Comparison of ENCODE assay signal across 13 cellular contexts in genomic region chr14:72965249-72965648, GRCh38. TPM values are rescaled to one million over a fixed set of nuclear protein-coding genes. Genes with fewer than 3 reads are reported as not detected.
DNase-seq lines count a peak whose midpoint lies in the region; ATAC-seq and TF ChIP-seq lines count a peak whose summit lies in the region.
"Had no signal": no experiment of that assay in that cellular context is flagged by ENCODE, and none has a peak within 500 bp of the region (broad histone marks: within the 10 kb centered on the region; RNA-seq: fewer than 3 reads in every experiment).

No MANE protein-coding gene starts in this region.

- no peaks in the 10 kb centered on the region for H3K27me3 ChIP-seq in IMR-90 (ENCODE audit: control insufficient read depth, insufficient read depth, low read length)
- H3K27me3 ChIP-seq: ascending aorta had no signal

- no peak overlapping the region for H3K4me2 ChIP-seq in IMR-90 (ENCODE audit: low read depth, low read length)

- ATAC-seq in IMR-90 (ENCODE audit: low read depth): no peak; the same call in 1 of the 2 replicates
- no peak for ATAC-seq in activated naive CD8-positive, alpha-beta T cell treated with anti-CD3 and anti-CD28 coated beads, Interleukin-2, amount 10 ng/mL, durations not matched to agents 7 days and 5 days (ENCODE audit: low read depth)
- ATAC-seq in left lobe of liver: peak; percentile 32
- ATAC-seq in HG03432 (IDR thresholded peaks at IDR 0.05; ENCODE audit: unreplicated experiment): no peak
- no peak for ATAC-seq in HG02678 (IDR thresholded peaks at IDR 0.05; ENCODE audit: unreplicated experiment)

- peaks cover 3% of the 10 kb centered on the region; the same call in 1 of the 2 replicates for H4K20me1 ChIP-seq in IMR-90 (ENCODE audit: insufficient read depth, low read length)

- no peak overlapping the region for H3K18ac ChIP-seq in IMR-90 (ENCODE audit: low read depth, low read length)

- DNase-seq in AG20443 (ENCODE audit: low spot score) (peak; percentile 32), IMR-90 (peak; percentile 62), left lobe of liver (ENCODE audit: low spot score) (no peak), DMS153 (lab: John Stamatoyannopoulos, UW) (no peak), NAMALWA (ENCODE audit: low spot score) (no peak)
- no peak for DNase-seq in activated naive CD8-positive, alpha-beta T cell treated with anti-CD3 and anti-CD28 coated beads, Interleukin-2, amount 10 ng/mL, durations not matched to agents 7 days and 5 days
- DNase-seq: CD4-positive, CD25-positive, alpha-beta regulatory T cell; NCI-H1092; stimulated activated CD4-positive, alpha-beta T cell treated with anti-CD3 and anti-CD28 coated beads, Interleukin-4, amount 100 ng/mL, for 4 hours; T1000 had no signal

- CTCF ChIA-PET in IMR-90 (lab: Yijun Ruan, JAX): no interaction called here

- no peaks in the 10 kb centered on the region; a peak in 1 of 4 replicates for H3K79me1 ChIP-seq in IMR-90 (ENCODE audit: low read depth in 1 of 2, low read length in 2 of 2)

- 87% methylated on average over 4 of the region's 6 CpGs; no CpG with 5 or more reads in 1 of the 2 experiments for WGBS in IMR-90 (ENCODE audit: extremely low coverage in 2 of 2, insufficient read length in 1 of 2), 2 experiments

- no peak overlapping the region for H3K4me3 ChIP-seq in IMR-90 (ENCODE audit: insufficient read depth, low read depth, low read length)
- H3K4me3 ChIP-seq: ascending aorta had no signal

- H3K9me3 Mint-ChIP-seq in activated naive CD8-positive, alpha-beta T cell treated with anti-CD3 and anti-CD28 coated beads, Interleukin-2, amount 10 ng/mL, durations not matched to agents 7 days and 5 days: no peaks in the 10 kb centered on the region
- H3K9me3 Mint-ChIP-seq: CD4-positive, CD25-positive, alpha-beta regulatory T cell had no signal

- POLR2A ChIA-PET in IMR-90 (lab: Charles Lee; ENCODE audit: unreplicated experiment): no interaction called here
- POLR2A ChIA-PET in activated naive CD8-positive, alpha-beta T cell treated with anti-CD3 and anti-CD28 coated beads, Interleukin-2, amount 10 ng/mL, durations not matched to agents 7 days and 5 days (lab: Charles Lee): no interaction called here

- no peak for TF ChIP-seq CTCF in IMR-90 (conservative IDR thresholded peaks at IDR 0.05; ENCODE audit: low read depth, low read length)

- H2AK9ac ChIP-seq in IMR-90 (replicated peaks; ENCODE audit: low read depth, low read length, poor library complexity): no peak overlapping the region

- peaks cover 21% of the 10 kb centered on the region for H3K36me3 Mint-ChIP-seq in activated naive CD8-positive, alpha-beta T cell treated with anti-CD3 and anti-CD28 coated beads, Interleukin-2, amount 10 ng/mL, durations not matched to agents 7 days and 5 days

- H3K9me1 ChIP-seq in IMR-90 (ENCODE audit: insufficient read depth, low read length): peaks cover 21% of the 10 kb centered on the region

- no peak overlapping the region for H3K14ac ChIP-seq in IMR-90 (replicated peaks; ENCODE audit: low read depth, low read length)

- H4K5ac ChIP-seq in IMR-90 (ENCODE audit: low read depth, low read length): no peak overlapping the region

- H3K23ac ChIP-seq in IMR-90 (ENCODE audit: low read depth, low read length): peak overlapping the region; percentile 0; the same call in 1 of the 2 replicates

- no peak overlapping the region for H4K8ac ChIP-seq in IMR-90 (ENCODE audit: low read depth in 2 of 2, low read length in 2 of 2)

- peaks cover 21% of the 10 kb centered on the region for H3K4me1 Mint-ChIP-seq in activated naive CD8-positive, alpha-beta T cell treated with anti-CD3 and anti-CD28 coated beads, Interleukin-2, amount 10 ng/mL, durations not matched to agents 7 days and 5 days

- H3K9ac ChIP-seq in IMR-90 (ENCODE audit: low read depth, low read length): no peak overlapping the region

- peak overlapping the region; percentile 7 for H3K27ac Mint-ChIP-seq in activated naive CD8-positive, alpha-beta T cell treated with anti-CD3 and anti-CD28 coated beads, Interleukin-2, amount 10 ng/mL, durations not matched to agents 7 days and 5 days

- intact Hi-C loops in IMR-90 (cut with micrococcal nuclease): no loop called here

- BruUV-seq in IMR-90 (replicated peaks; lab: Mats Ljungman, UMichigan): no TSS peak

- no peak overlapping the region for H3K27ac ChIP-seq in IMR-90 (ENCODE audit: insufficient read depth, low read length)
- H3K27ac ChIP-seq: ascending aorta had no signal

- no peak overlapping the region for H2BK20ac ChIP-seq in IMR-90 (ENCODE audit: low read depth, low read length)

- no peak for TF ChIP-seq POLR2A in IMR-90 (IDR thresholded peaks at IDR 0.05; ENCODE audit: low read depth, low read length)

- H2AK5ac ChIP-seq in IMR-90 (ENCODE audit: low read depth, low read length): no peak overlapping the region

- no peak overlapping the region for H2BK120ac ChIP-seq in IMR-90 (ENCODE audit: low read depth, low read length)

- no peak overlapping the region for H3K56ac ChIP-seq in IMR-90 (ENCODE audit: extremely low read depth, insufficient read depth, low read length)

- H3K4me1 ChIP-seq in IMR-90 (ENCODE audit: control insufficient read depth, insufficient read depth, low read length): 0 out of 2 replicates have a peak, but pooled peaks cover 5% of the 10 kb centered on the region
- H3K4me1 ChIP-seq: ascending aorta had no signal

- dilution Hi-C loops in IMR-90 (cut with HindIII; ENCODE audit: low sequenced_read_pairs, unreplicated experiment): no loop called here

- no peak overlapping the region for H2BK5ac ChIP-seq in IMR-90 (ENCODE audit: low read depth, low read length, poor library complexity, severe bottlenecking)

- H2AFZ ChIP-seq in IMR-90 (replicated peaks; ENCODE audit: low read length, poor library complexity): no peak overlapping the region

- H3K4me3 Mint-ChIP-seq in activated naive CD8-positive, alpha-beta T cell treated with anti-CD3 and anti-CD28 coated beads, Interleukin-2, amount 10 ng/mL, durations not matched to agents 7 days and 5 days: no peak overlapping the region
- H3K4me3 Mint-ChIP-seq: CD4-positive, CD25-positive, alpha-beta regulatory T cell had no signal

- 0 out of 3 replicates have a peak overlapping the region, but pooled peaks have one; percentile 63 for H2BK15ac ChIP-seq in IMR-90 (ENCODE audit: low read depth, low read length)

- no peak for TF ChIP-seq RAD21 in IMR-90 (IDR thresholded peaks at IDR 0.05; ENCODE audit: low read length)

- peaks cover 15% of the 10 kb centered on the region for H3K36me3 ChIP-seq in IMR-90 (ENCODE audit: control insufficient read depth, insufficient read depth, low read length)

- no peaks in the 10 kb centered on the region for H3K27me3 Mint-ChIP-seq in activated naive CD8-positive, alpha-beta T cell treated with anti-CD3 and anti-CD28 coated beads, Interleukin-2, amount 10 ng/mL, durations not matched to agents 7 days and 5 days
- H3K27me3 Mint-ChIP-seq: CD4-positive, CD25-positive, alpha-beta regulatory T cell had no signal

- H3K4ac ChIP-seq in IMR-90 (ENCODE audit: low read depth, low read length): no peak overlapping the region

- H4K91ac ChIP-seq in IMR-90 (ENCODE audit: insufficient read depth, low read depth, low read length): no peak overlapping the region

- in situ Hi-C loops in IMR-90 (cut with MboI; ENCODE audit: low sequenced_read_pairs): no loop called here

- H3K9me3 ChIP-seq in IMR-90 (ENCODE audit: control insufficient read depth, insufficient read depth, low read length): no peaks in the 10 kb centered on the region
- H3K9me3 ChIP-seq: ascending aorta had no signal

TF ChIP-seq in IMR-90, 13 proteins besides CTCF, POLR2A, EP300 and RAD21:
- no peak for TF ChIP-seq SMC3 (IDR thresholded peaks at IDR 0.05; ENCODE audit: low read depth, low read length)
- TF ChIP-seq CEBPB (IDR thresholded peaks at IDR 0.05; ENCODE audit: low read depth, low read length): peak; percentile 91
- no peak for TF ChIP-seq RFX5 (IDR thresholded peaks at IDR 0.05; ENCODE audit: low read depth, low read length)
- no peak for TF ChIP-seq FOS (IDR thresholded peaks at IDR 0.05; ENCODE audit: low read depth, low read length)
- no peak for TF ChIP-seq RCOR1 (IDR thresholded peaks at IDR 0.05; ENCODE audit: insufficient replicate concordance, low read length)
- TF ChIP-seq BHLHE40 (IDR thresholded peaks at IDR 0.05; ENCODE audit: low read depth, low read length): no peak
- TF ChIP-seq NFE2L2 (IDR thresholded peaks at IDR 0.05; ENCODE audit: low read depth, low read length): no peak

RNA-seq across cellular contexts. Expression of gene DCAF4, which starts 39.0 kb away (rescaled TPM):
- 24.7 and 29.4 TPM in 2 replicates for total RNA-seq in IMR-90 (2012; rRNA removed)
- polyA plus RNA-seq in IMR-90 (2012; rRNA removed): 22.8 and 28.8 TPM in 2 replicates
- polyA plus RNA-seq in IMR-90 (2012; cell fraction: cytosol; rRNA removed): 12.6 and 23.5 TPM in 2 replicates
- polyA plus RNA-seq in IMR-90 (2012; cell fraction: nucleus; rRNA removed; ENCODE audit: low replicate concordance): 35.2 and 102 TPM in 2 replicates
- total RNA-seq in activated naive CD8-positive, alpha-beta T cell treated with anti-CD3 and anti-CD28 coated beads, Interleukin-2, amount 10 ng/mL, durations not matched to agents 7 days and 5 days: 10 to 100 TPM; 18.3 to 24.6 TPM
- 6.4 TPM for total RNA-seq in left lobe of liver

Comparison
In these comparisons a context has a peak if more than half of its experiments do, and no peak if none do; other contexts are left out.
1. DNase-seq: peak in AG20443 (single experiment) and IMR-90 (single experiment); none in activated naive CD8-positive, alpha-beta T cell treated with anti-CD3 and anti-CD28 coated beads, Interleukin-2, amount 10 ng/mL, durations not matched to agents 7 days and 5 days (single experiment), left lobe of liver (single experiment), DMS153 (single experiment) and NAMALWA (single experiment).